ENCODE assay signal across 23 cellular contexts in the genomic region with DNA sequence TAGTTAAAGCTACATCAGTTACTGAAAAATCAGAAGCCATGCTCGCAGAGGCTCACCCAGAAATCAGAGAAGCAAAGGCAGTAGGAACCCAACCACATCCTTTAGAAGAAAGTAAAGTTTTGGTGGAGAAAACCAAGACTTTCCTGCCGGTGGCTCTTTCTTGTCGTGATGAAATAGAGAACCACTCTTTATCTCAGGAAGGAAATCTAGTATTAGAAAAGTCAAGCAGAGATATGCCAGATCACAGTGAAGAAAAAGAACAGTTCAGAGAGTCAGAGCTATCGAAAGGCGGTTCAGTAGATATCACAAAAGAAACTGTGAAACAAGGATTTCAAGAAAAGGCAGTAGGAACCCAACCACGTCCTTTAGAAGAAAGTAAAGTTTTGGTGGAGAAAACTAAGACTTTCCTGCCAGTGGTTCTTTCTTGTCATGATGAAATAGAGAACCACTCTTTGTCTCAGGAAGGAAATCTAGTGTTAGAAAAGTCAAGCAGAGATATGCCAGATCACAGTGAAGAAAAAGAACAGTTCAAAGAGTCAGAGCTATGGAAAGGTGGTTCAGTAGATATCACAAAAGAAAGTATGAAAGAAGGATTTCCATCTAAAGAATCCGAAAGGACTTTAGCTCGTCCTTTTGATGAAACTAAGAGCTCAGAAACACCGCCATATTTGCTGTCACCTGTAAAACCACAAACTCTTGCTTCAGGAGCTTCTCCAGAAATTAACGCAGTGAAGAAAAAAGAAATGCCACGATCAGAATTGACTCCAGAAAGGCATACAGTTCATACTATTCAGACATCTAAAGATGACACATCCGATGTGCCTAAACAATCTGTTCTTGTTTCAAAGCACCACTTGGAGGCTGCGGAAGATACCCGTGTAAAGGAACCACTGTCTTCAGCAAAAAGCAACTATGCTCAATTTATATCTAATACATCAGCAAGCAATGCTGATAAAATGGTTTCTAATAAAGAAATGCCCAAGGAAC. TPM values are rescaled to one million over a fixed set of nuclear protein-coding genes. Genes with fewer than 3 reads are reported as not detected.
A peak's percentile ranks its signal among the peaks of the same experiment; 100 is the strongest.
DNase-seq lines count a peak whose midpoint lies in the region; ATAC-seq, FAIRE-seq and TF ChIP-seq lines count a peak whose summit lies in the region.
"Had no signal": no experiment of that assay in that cellular context is flagged by ENCODE, and none has a peak within 500 bp of the region (broad histone marks: within the 10 kb centered on the region; RNA-seq: fewer than 3 reads in every experiment).

No MANE protein-coding gene starts in this region.

- H3K27ac Mint-ChIP-seq in activated T-cell treated with anti-CD3 and anti-CD28 coated beads, Interleukin-2, amount 50 U/mL, for 72 hours, result peak overlapping the region; percentile 87
- peak overlapping the region; percentile 4 to 34 for H3K27ac Mint-ChIP-seq in natural killer cell treated with Interleukin-12 subunit alpha and Interleukin-12 subunit beta and Interleukin-15 and Interleukin-18, amount 100 ng/mL, for 72 hours
- H3K27ac Mint-ChIP-seq in progenitor cell of endocrine pancreas, result no peak overlapping the region
- H3K27ac Mint-ChIP-seq: dendritic cell treated with granulocyte-macrophage colony-stimulating factor and Interleukin-4, amounts not matched to agents 40 ng/mL and 50 ng/mL, for 4 days; H9; memory B cell had no signal

- H3K36me3 ChIP-seq in KOPT-K1 (ENCODE audit: insufficient read depth, low read length) (no peaks in the 10 kb centered on the region), kidney (ENCODE audit: control insufficient read depth in 1 of 2, insufficient read depth in 2 of 2, low read length in 2 of 2) (no peaks in the 10 kb centered on the region)
- H3K36me3 ChIP-seq: BE2C, breast epithelium, upper lobe of right lung had no signal

- H3K4me3 Mint-ChIP-seq in activated T-cell treated with anti-CD3 and anti-CD28 coated beads, Interleukin-2, amount 50 U/mL, for 72 hours, result peak overlapping the region; percentile 78 to 86
- peak overlapping the region; percentile 65 for H3K4me3 Mint-ChIP-seq in natural killer cell treated with Interleukin-12 subunit alpha and Interleukin-12 subunit beta and Interleukin-15 and Interleukin-18, amount 100 ng/mL, for 72 hours
- no peak overlapping the region for H3K4me3 Mint-ChIP-seq in progenitor cell of endocrine pancreas (ENCODE audit: low read depth)
- H3K4me3 Mint-ChIP-seq: dendritic cell treated with granulocyte-macrophage colony-stimulating factor and Interleukin-4, amounts not matched to agents 40 ng/mL and 50 ng/mL, for 4 days; H9; memory B cell; naive B cell had no signal

- H3K4me1 Mint-ChIP-seq in activated T-cell treated with anti-CD3 and anti-CD28 coated beads, Interleukin-2, amount 50 U/mL, for 72 hours (ENCODE audit: low read depth), result peaks cover 66% of the 10 kb centered on the region
- H3K4me1 Mint-ChIP-seq in natural killer cell treated with Interleukin-12 subunit alpha and Interleukin-12 subunit beta and Interleukin-15 and Interleukin-18, amount 100 ng/mL, for 72 hours (ENCODE audit: low read depth in 2 of 2), result peaks cover 17 to 21% of the 10 kb centered on the region in 2 donors
- H3K4me1 Mint-ChIP-seq in progenitor cell of endocrine pancreas (ENCODE audit: low read depth), result no peaks in the 10 kb centered on the region
- H3K4me1 Mint-ChIP-seq: H9, memory B cell, naive B cell had no signal

- no peak for FAIRE-seq in kidney (lab: Jason Lieb, UNC)
- FAIRE-seq: GM12878 had no signal

- no peak overlapping the region for H3K9ac ChIP-seq in kidney (ENCODE audit: low read length in 2 of 2)

- no peaks in the 10 kb centered on the region for H3K4me1 ChIP-seq in kidney (ENCODE audit: control insufficient read depth in 1 of 2, insufficient read depth in 1 of 2, low read depth in 1 of 2, low read length in 2 of 2)
- H3K4me1 ChIP-seq: BE2C, breast epithelium, foreskin keratinocyte, upper lobe of right lung had no signal

- H3K9me3 ChIP-seq in KOPT-K1 (ENCODE audit: insufficient read depth, low read length, poor library complexity, severe bottlenecking) (no peaks in the 10 kb centered on the region), kidney (ENCODE audit: control insufficient read depth in 1 of 2, low read length in 2 of 2) (no peaks in the 10 kb centered on the region)
- H3K9me3 ChIP-seq: BE2C, breast epithelium, upper lobe of right lung had no signal

- ATAC-seq in activated T-cell treated with anti-CD3 and anti-CD28 coated beads, Interleukin-2, amount 50 U/mL, for 72 hours (replicated peaks in 1 of 2), result peak; percentile 65 to 67
- ATAC-seq in natural killer cell treated with Interleukin-12 subunit alpha and Interleukin-12 subunit beta and Interleukin-15 and Interleukin-18, amount 100 ng/mL, for 72 hours, result peak in 1 of 2 donors; percentile 72
- ATAC-seq: foreskin keratinocyte, GM12878, Right ventricle myocardium inferior, upper lobe of right lung had no signal

- DNase-seq in activated CD4-positive, alpha-beta T cell treated with anti-CD3 and anti-CD28 coated beads for 48 hours, result peak; percentile 9
- no peak for DNase-seq in activated CD4-positive, alpha-beta T cell treated with anti-CD3 and anti-CD28 coated beads for 4 hours
- DNase-seq in activated T-cell treated with anti-CD3 and anti-CD28 coated beads, Interleukin-2, amount 50 U/mL, for 72 hours, result peak in 1 of 2 donors; percentile 3
- no peak for DNase-seq in natural killer cell treated with Interleukin-12 subunit alpha and Interleukin-12 subunit beta and Interleukin-15 and Interleukin-18, amount 100 ng/mL, for 72 hours (ENCODE audit: low spot score)
- DNase-seq in kidney, result no peak
- DNase-seq in 8988T, result no peak
- no peak for DNase-seq in progenitor cell of endocrine pancreas (ENCODE audit: low spot score, unreplicated experiment)
- DNase-seq: BE2C, DMS153, foreskin keratinocyte, H9, naive B cell, NCI-H1417 treated with DMSO at 0.1 percent for 48 hours, NCI-H69, posterior cingulate gyrus, upper lobe of right lung had no signal

- H3K27ac ChIP-seq in KOPT-K1 (ENCODE audit: low read depth, low read length, poor library complexity, severe bottlenecking), result peak overlapping the region; percentile 43
- H3K27ac ChIP-seq in kidney (ENCODE audit: low read depth in 2 of 2, low read length in 2 of 2), result no peak overlapping the region
- H3K27ac ChIP-seq: breast epithelium, epithelial cell of prostate, foreskin keratinocyte, upper lobe of right lung had no signal

- TF ChIP-seq CTCF in kidney (IDR thresholded peaks at IDR 0.05; ENCODE audit: borderline replicate concordance, extremely low read depth, insufficient read depth) (no peak), progenitor cell of endocrine pancreas (IDR thresholded peaks at IDR 0.05; ENCODE audit: unreplicated experiment) (no peak)

- intact Hi-C loops in kidney (cut with DNase I), result no loop called here

- no peaks in the 10 kb centered on the region for H3K36me3 Mint-ChIP-seq in activated T-cell treated with anti-CD3 and anti-CD28 coated beads, Interleukin-2, amount 50 U/mL, for 72 hours (ENCODE audit: insufficient read depth in 2 of 2)
- peaks cover 12% of the 10 kb centered on the region for H3K36me3 Mint-ChIP-seq in natural killer cell treated with Interleukin-12 subunit alpha and Interleukin-12 subunit beta and Interleukin-15 and Interleukin-18, amount 100 ng/mL, for 72 hours
- H3K36me3 Mint-ChIP-seq in progenitor cell of endocrine pancreas (ENCODE audit: insufficient read depth), result no peaks in the 10 kb centered on the region
- H3K36me3 Mint-ChIP-seq: memory B cell, naive B cell had no signal

- H3K4me3 ChIP-seq in kidney (ENCODE audit: low read length in 2 of 2), result no peak overlapping the region
- H3K4me3 ChIP-seq: breast epithelium, GM12878, upper lobe of right lung had no signal

- peaks cover 65% of the 10 kb centered on the region for H3K27me3 Mint-ChIP-seq in activated T-cell treated with anti-CD3 and anti-CD28 coated beads, Interleukin-2, amount 50 U/mL, for 72 hours (ENCODE audit: low read depth)
- H3K27me3 Mint-ChIP-seq in natural killer cell treated with Interleukin-12 subunit alpha and Interleukin-12 subunit beta and Interleukin-15 and Interleukin-18, amount 100 ng/mL, for 72 hours, result peaks cover 49 to 54% of the 10 kb centered on the region in 2 donors
- peaks cover 23% of the 10 kb centered on the region for H3K27me3 Mint-ChIP-seq in progenitor cell of endocrine pancreas
- H3K27me3 Mint-ChIP-seq: dendritic cell treated with granulocyte-macrophage colony-stimulating factor and Interleukin-4, amounts not matched to agents 40 ng/mL and 50 ng/mL, for 4 days had no signal

- H3K9me3 Mint-ChIP-seq in activated T-cell treated with anti-CD3 and anti-CD28 coated beads, Interleukin-2, amount 50 U/mL, for 72 hours, result peaks cover 2 to 6% of the 10 kb centered on the region in 2 donors
- no peaks in the 10 kb centered on the region for H3K9me3 Mint-ChIP-seq in natural killer cell treated with Interleukin-12 subunit alpha and Interleukin-12 subunit beta and Interleukin-15 and Interleukin-18, amount 100 ng/mL, for 72 hours
- H3K9me3 Mint-ChIP-seq in progenitor cell of endocrine pancreas (ENCODE audit: low read depth), result no peaks in the 10 kb centered on the region
- H3K9me3 Mint-ChIP-seq: dendritic cell treated with granulocyte-macrophage colony-stimulating factor and Interleukin-4, amounts not matched to agents 40 ng/mL and 50 ng/mL, for 4 days; H9; naive B cell had no signal

RNA-seq across cellular contexts. Expression of a gene that starts 47.2 kb away (rescaled TPM):
- under 1 TPM; 0.31 to 0.32 TPM for total RNA-seq in activated T-cell treated with anti-CD3 and anti-CD28 coated beads, Interleukin-2, amount 50 U/mL, for 72 hours
- total RNA-seq in natural killer cell treated with Interleukin-12 subunit alpha and Interleukin-12 subunit beta and Interleukin-15 and Interleukin-18, amount 100 ng/mL, for 72 hours, result 1 to 10 TPM in 1 of 2 donors, under 1 TPM in 1; 0.64 to 1.5 TPM
- total RNA-seq in kidney (6.1 TPM), progenitor cell of endocrine pancreas (1.1 and 1.2 TPM in 2 replicates)
- 6.5 TPM for polyA plus RNA-seq in kidney (ENCODE audit: insufficient read depth, low read depth, low replicate concordance)
